ENCODE assay signal across 24 cellular contexts in the genomic region with DNA sequence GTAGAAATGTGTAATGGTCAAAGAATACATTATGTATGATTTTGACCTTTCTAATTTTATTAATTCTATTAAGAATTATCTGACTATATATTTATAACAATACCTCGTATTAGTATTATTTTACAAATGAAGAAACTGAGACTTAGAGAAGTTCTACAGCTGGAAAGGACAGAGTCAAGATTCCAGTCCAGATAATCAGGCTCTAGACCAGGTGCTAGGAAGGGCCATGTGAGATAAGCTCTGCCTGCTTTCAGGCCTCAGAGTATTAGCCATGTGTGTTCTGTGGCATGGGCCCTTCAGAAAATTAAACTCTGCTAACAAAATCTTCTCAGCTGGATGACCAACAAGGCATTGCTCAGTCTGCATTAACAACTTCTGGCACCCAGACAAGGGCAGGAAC.
"Had no signal": no experiment of that assay in that cellular context is flagged by ENCODE, and none has a peak within 500 bp of the region (broad histone marks: within the 10 kb centered on the region; RNA-seq: fewer than 3 reads in every experiment).

No MANE protein-coding gene starts in this region.

- H3K9me3 ChIP-seq: ascending aorta, breast epithelium, SJCRH30 had no signal

- H3K4me1 ChIP-seq: ascending aorta, breast epithelium had no signal

- H3K4me3 ChIP-seq: ascending aorta, breast epithelium, SJCRH30, SK-N-MC had no signal

- H3K36me3 ChIP-seq: ascending aorta, breast epithelium, SJCRH30 had no signal

- H3K27me3 ChIP-seq: ascending aorta, breast epithelium, SJCRH30 had no signal

- DNase-seq: activated CD4-positive, alpha-beta T cell treated with anti-CD3 and anti-CD28 coated beads, Interleukin-2, amount 10 ng/mL, durations not matched to agents 24 days and 14 days; activated CD4-positive, alpha-beta T cell treated with anti-CD3 and anti-CD28 coated beads, Interleukin-2, amount 50 U/mL, for 4 hours; activated CD8-positive, alpha-beta T cell treated with anti-CD3 and anti-CD28 coated beads for 36 hours; activated effector memory CD4-positive, alpha-beta T cell treated with anti-CD3 and anti-CD28 coated beads, Interleukin-2, amount 50 U/mL, for 16 hours; activated naive CD4-positive, alpha-beta T cell; activated naive CD4-positive, alpha-beta T cell treated with anti-CD3 and anti-CD28 coated beads, Interleukin-2, amount 50 U/mL, for 16 hours; activated naive CD8-positive, alpha-beta T cell treated with anti-CD3 and anti-CD28 coated beads, Interleukin-2, amount 10 ng/mL, durations not matched to agents 7 days and 5 days; activated T-cell treated with anti-CD3 and anti-CD28 coated beads, Interleukin-2, amount 50 U/mL, for 1 hour; activated T-cell treated with anti-CD3 and anti-CD28 coated beads, Interleukin-2, amount 50 U/mL, for 72 hours; amygdala; cerebellar nuclear complex; NCI-H1105; NCI-H1417 treated with DMSO at 0.1 percent for 48 hours; NCI-H1694 treated with DMSO at 0.1 percent for 48 hours; NCI-H2171 treated with DMSO at 0.1 percent for 48 hours; NCI-H2227 treated with DMSO at 0.1 percent for 48 hours; NCI-H446; NCI-H526 treated with DMSO at 0.1 percent for 48 hours; NCI-H774; SJCRH30; T1000 had no signal

- H3K27ac ChIP-seq: ascending aorta, breast epithelium, SJCRH30, SK-N-MC had no signal
